ENCODE assay signal across 1 cellular context in genomic region chr17:72403713-72404209, GRCh38.
TF ChIP-seq lines count a peak whose summit lies in the region.

No MANE protein-coding gene starts in this region.

TF ChIP-seq in HepG2, 621 proteins besides CTCF, POLR2A, EP300 and RAD21 (continued from another document and continues in another):
- no peak for TF ChIP-seq PBX2 (CRISPR knock-in tag; IDR thresholded peaks at IDR 0.05)
- TF ChIP-seq ZNF576 (CRISPR knock-in tag; IDR thresholded peaks at IDR 0.05) = no peak
- TF ChIP-seq PTBP1 (IDR thresholded peaks at IDR 0.05; ENCODE audit: low read depth, low read length, poor library complexity, severe bottlenecking) = no peak
- no peak for TF ChIP-seq NCOA5 (CRISPR knock-in tag; IDR thresholded peaks at IDR 0.05)
- TF ChIP-seq REXO4 (CRISPR knock-in tag; IDR thresholded peaks at IDR 0.05; ENCODE audit: borderline replicate concordance) = no peak
- 0 out of 2 replicates have a peak, but pooled peaks have one; percentile 56 for TF ChIP-seq FOXC1 (CRISPR knock-in tag; IDR thresholded peaks at IDR 0.05; ENCODE audit: borderline replicate concordance)
- TF ChIP-seq ZNF224 (CRISPR knock-in tag; IDR thresholded peaks at IDR 0.05) = no peak
- no peak for TF ChIP-seq IRX3 (CRISPR knock-in tag; IDR thresholded peaks at IDR 0.05; ENCODE audit: borderline replicate concordance, low read depth)
- 0 out of 2 replicates have a peak, but pooled peaks have one; percentile 67 for TF ChIP-seq ZNF543 (CRISPR knock-in tag; IDR thresholded peaks at IDR 0.05)
- 0 out of 2 replicates have a peak, but pooled peaks have one; percentile 11 for TF ChIP-seq HOXA5 (CRISPR knock-in tag; IDR thresholded peaks at IDR 0.05)
- TF ChIP-seq ZFP37 (CRISPR knock-in tag; IDR thresholded peaks at IDR 0.05; ENCODE audit: borderline replicate concordance) = no peak
- no peak for TF ChIP-seq ZBTB39 (CRISPR knock-in tag; IDR thresholded peaks at IDR 0.05)
- no peak for TF ChIP-seq ZNF841 (CRISPR knock-in tag; IDR thresholded peaks at IDR 0.05; ENCODE audit: borderline replicate concordance)
- peak; percentile 66; the same call in 1 of the 2 replicates for TF ChIP-seq ELF4 (CRISPR knock-in tag; IDR thresholded peaks at IDR 0.05; ENCODE audit: borderline replicate concordance)
- peak; percentile 71 for TF ChIP-seq NFKBIZ (CRISPR knock-in tag; IDR thresholded peaks at IDR 0.05)
- no peak for TF ChIP-seq ZNF18 (CRISPR knock-in tag; IDR thresholded peaks at IDR 0.05; ENCODE audit: insufficient replicate concordance)
- TF ChIP-seq ZNF639 (CRISPR knock-in tag; conservative IDR thresholded peaks at IDR 0.05) = no peak; the same call in 1 of the 2 replicates
- TF ChIP-seq NFATC3 (CRISPR knock-in tag; IDR thresholded peaks at IDR 0.05) = peak; percentile 95
- TF ChIP-seq MYC (CRISPR knock-in tag; IDR thresholded peaks at IDR 0.05; ENCODE audit: borderline replicate concordance) = peak; percentile 40; the same call in 1 of the 2 replicates
- TF ChIP-seq ZBTB37 (CRISPR knock-in tag; IDR thresholded peaks at IDR 0.05) = peak; percentile 74; the same call in 1 of the 2 replicates
- TF ChIP-seq ZNF317 (CRISPR knock-in tag; IDR thresholded peaks at IDR 0.05) = peak; percentile 74; the same call in 1 of the 2 replicates
- no peak for TF ChIP-seq JUND (CRISPR knock-in tag; IDR thresholded peaks at IDR 0.05)
- no peak for TF ChIP-seq ZNF704 (CRISPR knock-in tag; IDR thresholded peaks at IDR 0.05; ENCODE audit: borderline replicate concordance)
- TF ChIP-seq KLF6 (CRISPR knock-in tag; IDR thresholded peaks at IDR 0.05) = 0 out of 2 replicates have a peak, but pooled peaks have one; percentile 77
- no peak for TF ChIP-seq CREB3 (CRISPR knock-in tag; IDR thresholded peaks at IDR 0.05)
- TF ChIP-seq ZNF558 (CRISPR knock-in tag; IDR thresholded peaks at IDR 0.05; ENCODE audit: borderline replicate concordance) = no peak; the same call in 1 of the 2 replicates
- no peak for TF ChIP-seq ZNF766 (CRISPR knock-in tag; IDR thresholded peaks at IDR 0.05; ENCODE audit: borderline replicate concordance)
- peak; percentile 84 for TF ChIP-seq ZKSCAN8 (CRISPR knock-in tag; IDR thresholded peaks at IDR 0.05; ENCODE audit: borderline replicate concordance)
- TF ChIP-seq TFAP4 (IDR thresholded peaks at IDR 0.05; ENCODE audit: borderline replicate concordance, low read depth) = peak; percentile 70; the same call in 1 of the 2 replicates
- no peak for TF ChIP-seq SRF (IDR thresholded peaks at IDR 0.05; ENCODE audit: low read depth, low read length)
- TF ChIP-seq ZNF784 (CRISPR knock-in tag; IDR thresholded peaks at IDR 0.05; ENCODE audit: borderline replicate concordance) = peak; percentile 79; the same call in 1 of the 2 replicates
- TF ChIP-seq HINFP (CRISPR knock-in tag; IDR thresholded peaks at IDR 0.05; ENCODE audit: low read depth) = no peak
- TF ChIP-seq ZNF33B (CRISPR knock-in tag; IDR thresholded peaks at IDR 0.05) = no peak
- no peak for TF ChIP-seq ETS1 (CRISPR knock-in tag; IDR thresholded peaks at IDR 0.05)
- no peak for TF ChIP-seq ZNF549 (CRISPR knock-in tag; IDR thresholded peaks at IDR 0.05)
- peak; percentile 64; the same call in 1 of the 2 replicates for TF ChIP-seq IRF9 (CRISPR knock-in tag; IDR thresholded peaks at IDR 0.05; ENCODE audit: borderline replicate concordance)
- no peak for TF ChIP-seq ZBTB49 (CRISPR knock-in tag; IDR thresholded peaks at IDR 0.05; ENCODE audit: borderline replicate concordance)
- no peak for TF ChIP-seq ZNF34 (CRISPR knock-in tag; IDR thresholded peaks at IDR 0.05; ENCODE audit: borderline replicate concordance)
